ENCODE assay signal across 8 cellular contexts in the genomic region with DNA sequence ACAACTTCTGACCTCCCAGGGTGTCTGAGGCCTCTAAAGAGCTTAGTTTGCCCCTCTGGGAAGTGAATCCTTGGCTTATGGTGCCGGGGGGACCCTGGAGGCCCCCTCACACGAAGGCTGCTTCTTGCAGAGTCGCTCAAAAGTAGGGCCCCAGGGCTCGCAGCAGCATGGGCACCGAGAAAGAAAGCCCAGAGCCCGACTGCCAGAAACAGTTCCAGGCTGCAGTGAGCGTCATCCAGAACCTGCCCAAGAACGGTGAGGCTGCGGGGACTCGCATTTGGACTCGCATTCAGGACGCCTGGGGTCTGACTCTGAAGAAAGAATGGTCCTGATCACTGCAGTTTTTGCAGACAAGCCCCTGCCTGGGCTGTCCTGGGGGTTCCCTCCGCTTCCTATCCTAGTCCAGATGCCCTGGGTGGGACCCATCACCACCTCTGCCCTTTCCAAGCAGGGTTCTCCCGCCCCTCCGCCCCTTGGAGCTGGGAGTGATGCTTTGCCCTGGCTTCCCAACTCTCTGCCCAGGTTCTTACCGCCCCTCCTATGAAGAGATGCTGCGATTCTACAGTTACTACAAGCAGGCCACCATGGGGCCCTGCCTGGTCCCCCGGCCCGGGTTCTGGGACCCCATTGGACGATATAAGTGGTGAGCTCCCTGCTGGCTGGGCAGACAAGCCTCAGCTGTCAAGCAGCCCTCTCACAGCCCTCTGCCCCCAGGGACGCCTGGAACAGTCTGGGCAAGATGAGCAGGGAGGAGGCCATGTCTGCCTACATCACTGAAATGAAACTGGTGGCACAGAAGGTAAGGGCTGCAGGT. TPM values are rescaled to one million over a fixed set of nuclear protein-coding genes. Genes with fewer than 3 reads are reported as not detected.
DNase-seq lines count a peak whose midpoint lies in the region; ATAC-seq and TF ChIP-seq lines count a peak whose summit lies in the region.

No MANE protein-coding gene starts in this region.

- no peaks in the 10 kb centered on the region for H3K27me3 Mint-ChIP-seq in CD8-positive, alpha-beta T cell (ENCODE audit: low read depth)

- H3K9me3 ChIP-seq in CD8-positive, alpha-beta T cell (ENCODE audit: low read length) = no peaks in the 10 kb centered on the region
- H3K9me3 ChIP-seq in PC-3 (ENCODE audit: low read length) = no peaks in the 10 kb centered on the region
- H3K9me3 ChIP-seq in ovary = no peaks in the 10 kb centered on the region

- peak overlapping the region; percentile 79 for H2AFZ ChIP-seq in PC-3 (ENCODE audit: low read length)

- H3K27ac ChIP-seq in CD8-positive, alpha-beta T cell (ENCODE audit: low read depth, low read length) = peak overlapping the region; percentile 62
- H3K27ac ChIP-seq in PC-3 (ENCODE audit: low read length) (no peak overlapping the region), ovary (peak overlapping the region; percentile 65 to 81), foreskin keratinocyte (no peak overlapping the region)

- no peaks in the 10 kb centered on the region for H3K27me3 ChIP-seq in CD8-positive, alpha-beta T cell (ENCODE audit: insufficient read depth, low read length)
- H3K27me3 ChIP-seq in PC-3 (ENCODE audit: low read length) = no peaks in the 10 kb centered on the region
- H3K27me3 ChIP-seq in ovary = no peaks in the 10 kb centered on the region
- H3K27me3 ChIP-seq in foreskin keratinocyte = no peaks in the 10 kb centered on the region

- H3K79me2 ChIP-seq in PC-3 (ENCODE audit: low read length) = peaks cover 16% of the 10 kb centered on the region

- TF ChIP-seq EP300 in ovary (IDR thresholded peaks at IDR 0.05) = no peak

- H3K27ac Mint-ChIP-seq in CD8-positive, alpha-beta T cell = peak overlapping the region; percentile 84

- peak overlapping the region; percentile 46 for H3K9ac ChIP-seq in PC-3 (ENCODE audit: low read length)

- H3K4me3 ChIP-seq in CD8-positive, alpha-beta T cell (ENCODE audit: low read depth, low read length) = peak overlapping the region; percentile 98
- peak overlapping the region; percentile 70 for H3K4me3 ChIP-seq in PC-3 (ENCODE audit: low read length)
- H3K4me3 ChIP-seq in epithelial cell of proximal tubule (ENCODE audit: low read depth, low read length) = peak overlapping the region; percentile 90
- H3K4me3 ChIP-seq in ovary = peak overlapping the region; percentile 76

- ATAC-seq in CD8-positive, alpha-beta T cell = no peak
- ATAC-seq in PC-3 (no peak), GM21619 (IDR thresholded peaks at IDR 0.05; ENCODE audit: unreplicated experiment) (no peak), foreskin keratinocyte (no peak)

- peaks cover 12% of the 10 kb centered on the region for H3K4me1 ChIP-seq in CD8-positive, alpha-beta T cell (ENCODE audit: insufficient read depth, low read length)
- H3K4me1 ChIP-seq in PC-3 (ENCODE audit: insufficient read depth, low read length) (peaks cover 14% of the 10 kb centered on the region), ovary (ENCODE audit: insufficient read depth) (peaks cover 2% of the 10 kb centered on the region), foreskin keratinocyte (no peaks in the 10 kb centered on the region)

- no peaks in the 10 kb centered on the region for H4K20me1 ChIP-seq in PC-3 (ENCODE audit: low read length)

- peak overlapping the region; percentile 91 for H3K4me2 ChIP-seq in PC-3 (ENCODE audit: low read length)

- no peaks in the 10 kb centered on the region for H3K36me3 ChIP-seq in CD8-positive, alpha-beta T cell (ENCODE audit: insufficient read depth, low read length)
- H3K36me3 ChIP-seq in PC-3 (ENCODE audit: low read depth, low read length) (no peaks in the 10 kb centered on the region), ovary (no peaks in the 10 kb centered on the region)

- TSS peak; percentile 43 for BruUV-seq in PC-3 (replicated peaks; lab: Mats Ljungman, UMichigan)

- TF ChIP-seq POLR2A in ovary (IDR thresholded peaks at IDR 0.05) = no peak

- 54 to 59% (median 56%) methylated on average over 21 of the region's 21 CpGs for WGBS in ovary, 3 donors

- DNase-seq in CD8-positive, alpha-beta T cell = no peak
- no peak for DNase-seq in PC-3
- DNase-seq in epithelial cell of proximal tubule (ENCODE audit: low read depth) = no peak
- peak in 2 of 5 donors; percentile 22 to 44 for DNase-seq in ovary
- DNase-seq in foreskin keratinocyte = no peak
- DNase-seq in activated CD4-positive, CD25-positive, alpha-beta regulatory T cell treated with anti-CD3 and anti-CD28 coated beads, Interleukin-2, amount 50 U/mL, for 72 hours = no peak
- no peak for DNase-seq in effector CD4-positive, alpha-beta T cell

- H3K9me2 ChIP-seq in PC-3 (replicated peaks; ENCODE audit: low read length) = no peaks in the 10 kb centered on the region

- peaks cover 29% of the 10 kb centered on the region for H3K4me1 Mint-ChIP-seq in CD8-positive, alpha-beta T cell (ENCODE audit: low read depth)

- no peak for TF ChIP-seq CTCF in CD8-positive, alpha-beta T cell (IDR thresholded peaks at IDR 0.05)
- TF ChIP-seq CTCF in PC-3 (conservative IDR thresholded peaks at IDR 0.05; ENCODE audit: low read depth, low read length) = no peak
- TF ChIP-seq CTCF in epithelial cell of proximal tubule (conservative IDR thresholded peaks at IDR 0.05; ENCODE audit: low read depth, low read length) = no peak
- no peak for TF ChIP-seq CTCF in ovary (IDR thresholded peaks at IDR 0.05)
- no peak for TF ChIP-seq CTCF in foreskin keratinocyte (conservative IDR thresholded peaks at IDR 0.05)

- H3K36me3 Mint-ChIP-seq in CD8-positive, alpha-beta T cell = peaks cover 5% of the 10 kb centered on the region

- H3F3A ChIP-seq in PC-3 (ENCODE audit: low read length, unreplicated experiment) = peaks cover 3% of the 10 kb centered on the region

- POLR2A ChIA-PET in CD8-positive, alpha-beta T cell (lab: Charles Lee) = interaction anchor here (1.2 to 6.9 kb wide), 10 partner anchors 8 to 181 kb away, joined by 3 to 119 read pairs (median 5); partner anchors contain the start of genes HEXIM1, HEXIM2 and MAP3K14
- POLR2A ChIA-PET in PC-3 (lab: Charles Lee; ENCODE audit: unreplicated experiment) = interaction anchor here (0.5 to 2.0 kb wide), 4 partner anchors 14 to 1997 kb away, joined by 4 to 59 read pairs (median 4); partner anchors contain the start of gene HEXIM1

- intact Hi-C loops in CD8-positive, alpha-beta T cell (cut with DNase I, micrococcal nuclease) = loop anchor here (1.0 to 2.0 kb wide), 9 partner anchors 12 to 249 kb away; partner anchors contain the start of genes HEXIM1 (in 2 of the 2), HEXIM2 (in 2 of the 2), MAP3K14 (in 1 of the 2) and SPATA32 (in 1 of the 2)
- intact Hi-C loops in PC-3 (cut with micrococcal nuclease) = loop anchor here (1.0 to 10.0 kb wide), 4 partner anchors 12 to 179 kb away; partner anchors contain the start of genes HEXIM1 and MAP3K14
- intact Hi-C loops in ovary (cut with DNase I) = loop anchor here (1.0 to 10.0 kb wide), 5 partner anchors 25 to 179 kb away; partner anchors contain the start of genes HEXIM2 (in 1 of the 4) and MAP3K14 (in 1 of the 4)

- H3K9me3 Mint-ChIP-seq in CD8-positive, alpha-beta T cell = no peaks in the 10 kb centered on the region

- CTCF ChIA-PET in CD8-positive, alpha-beta T cell (lab: Charles Lee) = interaction anchor here (0.6 to 11.8 kb wide), 60 partner anchors 9 to 359 kb away, joined by 3 to 277 read pairs (median 5); partner anchors contain the start of genes HEXIM1, HEXIM2, MAP3K14 and NMT1
- CTCF ChIA-PET in PC-3 (lab: Charles Lee) = interaction anchor here (0.5 to 2.1 kb wide), 49 partner anchors 8 to 718 kb away, joined by 3 to 175 read pairs (median 6); partner anchors contain the start of genes DCAKD, HEXIM1, HEXIM2 and NMT1

- H3K4me3 Mint-ChIP-seq in CD8-positive, alpha-beta T cell = peak overlapping the region; percentile 90

RNA-seq across cellular contexts. Expression of gene ACBD4, which starts 0.7 kb away (rescaled TPM):
- 10 to 100 TPM; 15.5 to 19.3 TPM for total RNA-seq in CD8-positive, alpha-beta T cell
- 12.9 and 17.3 TPM in 2 replicates for total RNA-seq in PC-3 (2014; rRNA removed)
- total RNA-seq in epithelial cell of proximal tubule = 4.5 and 11.3 TPM in 2 replicates
- 10 to 100 TPM; 12.4 to 24.0 (median 18.5) TPM for total RNA-seq in ovary
- 10 to 100 TPM; 11.0 to 24.5 TPM for polyA plus RNA-seq in ovary
- total RNA-seq in foreskin keratinocyte = 4.3 and 4.4 TPM in 2 replicates
- 4.5 TPM in 2 replicates for polyA plus RNA-seq in foreskin keratinocyte

RNA-seq across cellular contexts. Expression of gene PLCD3, which starts 3.9 kb away (rescaled TPM):
- total RNA-seq in CD8-positive, alpha-beta T cell = 1 to 10 TPM; 2.2 to 4.3 TPM
- total RNA-seq in PC-3 (2014; rRNA removed) = 35.1 and 55.3 TPM in 2 replicates
- total RNA-seq in epithelial cell of proximal tubule = 46.0 and 107 TPM in 2 replicates
- total RNA-seq in ovary = 100 to 1,000 TPM in 2 of 7 donors, 10 to 100 TPM in 5; 33.0 to 166 (median 84.9) TPM
- polyA plus RNA-seq in ovary = 10 to 100 TPM; 12.1 to 59.3 TPM
- 60.8 and 63.6 TPM in 2 replicates for total RNA-seq in foreskin keratinocyte
- 85.8 and 97.4 TPM in 2 replicates for polyA plus RNA-seq in foreskin keratinocyte

RNA-seq across cellular contexts. Expression of gene HEXIM1, which starts 12.1 kb away (rescaled TPM):
- 10 to 100 TPM; 76.5 to 77.2 TPM for total RNA-seq in CD8-positive, alpha-beta T cell
- total RNA-seq in PC-3 (2014; rRNA removed) = 47.3 and 59.0 TPM in 2 replicates
- total RNA-seq in epithelial cell of proximal tubule = 11.0 and 20.3 TPM in 2 replicates
- 10 to 100 TPM; 17.0 to 37.8 (median 27.9) TPM for total RNA-seq in ovary
- 10 to 100 TPM; 14.4 to 26.9 TPM for polyA plus RNA-seq in ovary
- total RNA-seq in foreskin keratinocyte = 23.0 and 25.6 TPM in 2 replicates
- polyA plus RNA-seq in foreskin keratinocyte = 26.7 and 27.9 TPM in 2 replicates

RNA-seq across cellular contexts. Expression of gene HEXIM2, which starts 25.5 kb away (rescaled TPM):
- total RNA-seq in CD8-positive, alpha-beta T cell = 1 to 10 TPM; 1.2 to 1.4 TPM
- total RNA-seq in PC-3 (2014; rRNA removed) (19.9 and 30.5 TPM in 2 replicates), epithelial cell of proximal tubule (3.0 and 6.1 TPM in 2 replicates), ovary (1 to 10 TPM; 3.4 to 9.1 (median 5.5) TPM), foreskin keratinocyte (3.7 and 5.3 TPM in 2 replicates)
- polyA plus RNA-seq in ovary (1 to 10 TPM; 1.7 to 8.9 TPM), foreskin keratinocyte (5.7 and 6.3 TPM in 2 replicates)

Comparison
In these comparisons a context has a peak if more than half of its experiments do, and no peak if none do; other contexts are left out.
1. H3K27ac ChIP-seq: peak in CD8-positive, alpha-beta T cell (single experiment) and ovary (2 of 2); none in PC-3 (single experiment) and foreskin keratinocyte (single experiment).
2. Peak in every context shown above with its lines, with median percentiles within 50 percentile points of each other: H3K4me3 ChIP-seq.